In genomic region chr7:70727861-70728260, GRCh38 we compare ENCODE assay signal across 23 cellular contexts.
"Had no signal": no experiment of that assay in that cellular context is flagged by ENCODE, and none has a peak within 500 bp of the region (broad histone marks: within the 10 kb centered on the region; RNA-seq: fewer than 3 reads in every experiment).

No MANE protein-coding gene starts in this region.

- H3K27ac ChIP-seq: brain microvascular endothelial cell, coronary artery, gastroesophageal sphincter, tibial artery had no signal

- H3K27ac Mint-ChIP-seq: activated CD4-positive, alpha-beta memory T cell treated with anti-CD3 and anti-CD28 coated beads, Interleukin-2, amount 10 ng/mL, durations not matched to agents 7 days and 5 days; activated CD8-positive, alpha-beta memory T cell treated with anti-CD3 and anti-CD28 coated beads, Interleukin-2, amount 10 ng/mL, durations not matched to agents 7 days and 5 days; activated T-helper 2 cell treated with anti-CD3 and anti-CD28 coated beads, Interferon-gamma antibody, Interleukin-2, Interleukin-4, amounts not matched to agents 10 μg/mL and 5 μg/mL and 100 μg/mL, durations not matched to agents 14 hours and 24 hours and 36 hours had no signal

- H3K4me3 ChIP-seq: coronary artery, gastroesophageal sphincter, lung, tibial artery had no signal

- H3K27me3 Mint-ChIP-seq: activated CD4-positive, alpha-beta memory T cell treated with anti-CD3 and anti-CD28 coated beads, Interleukin-2, amount 10 ng/mL, durations not matched to agents 7 days and 5 days; activated CD8-positive, alpha-beta memory T cell treated with anti-CD3 and anti-CD28 coated beads, Interleukin-2, amount 10 ng/mL, durations not matched to agents 7 days and 5 days had no signal

- H3K4me3 Mint-ChIP-seq: activated CD4-positive, alpha-beta memory T cell treated with anti-CD3 and anti-CD28 coated beads, Interleukin-2, amount 10 ng/mL, durations not matched to agents 7 days and 5 days; activated CD8-positive, alpha-beta memory T cell treated with anti-CD3 and anti-CD28 coated beads, Interleukin-2, amount 10 ng/mL, durations not matched to agents 7 days and 5 days; nephron had no signal

- DNase-seq: activated CD4-positive, alpha-beta memory T cell treated with anti-CD3 and anti-CD28 coated beads, Interleukin-2, amount 10 ng/mL, durations not matched to agents 7 days and 5 days; activated CD4-positive, alpha-beta T cell treated with anti-CD3 and anti-CD28 coated beads for 48 hours; activated CD4-positive, CD25-positive, alpha-beta regulatory T cell; activated CD8-positive, alpha-beta memory T cell treated with anti-CD3 and anti-CD28 coated beads, Interleukin-2, amount 10 ng/mL, durations not matched to agents 7 days and 5 days; activated naive CD4-positive, alpha-beta T cell treated with Interleukin-2 at 50 U/mL for 16 hours; activated T-cell treated with anti-CD3 and anti-CD28 coated beads, Interleukin-2, amount 50 U/mL, for 1 hour; aorta; brain microvascular endothelial cell; central memory CD4-positive, alpha-beta T cell; islet precursor cell; occipital lobe; stimulated activated CD4-positive, alpha-beta T cell treated with anti-CD3 and anti-CD28 coated beads, Interleukin-12 subunit alpha, Interleukin-12 subunit beta, amount 100 ng/mL, for 4 hours; stimulated activated CD4-positive, alpha-beta T cell treated with anti-CD3 and anti-CD28 coated beads, Interleukin-1b, Interleukin-23, amount 100 ng/mL, for 48 hours; stimulated activated CD8-positive, alpha-beta memory T cell treated with anti-CD3 and anti-CD28 coated beads, Interleukin-4, amount 100 ng/mL, for 48 hours; stimulated activated naive CD8-positive, alpha-beta T cell treated with anti-CD3 and anti-CD28 coated beads, Interleukin-15, Interleukin-2, amounts not matched to agents 100 U/mL and 50 U/mL, for 24 hours; substantia nigra; tibial artery had no signal

- ATAC-seq: activated CD8-positive, alpha-beta memory T cell treated with anti-CD3 and anti-CD28 coated beads, Interleukin-2, amount 10 ng/mL, durations not matched to agents 7 days and 5 days; esophagus mucosa; gastroesophageal sphincter; stimulated activated naive CD8-positive, alpha-beta T cell treated with anti-CD3 and anti-CD28 coated beads, Interleukin-15, Interleukin-2, amounts not matched to agents 100 U/mL and 50 U/mL, for 24 hours had no signal

- H3K36me3 Mint-ChIP-seq: activated CD8-positive, alpha-beta memory T cell treated with anti-CD3 and anti-CD28 coated beads, Interleukin-2, amount 10 ng/mL, durations not matched to agents 7 days and 5 days had no signal

- H3K9me3 ChIP-seq: tibial artery had no signal

- H3K27me3 ChIP-seq: brain microvascular endothelial cell, gastroesophageal sphincter, tibial artery had no signal

- H3K36me3 ChIP-seq: brain microvascular endothelial cell, gastroesophageal sphincter, tibial artery had no signal
